In genomic region chr3:151976211-151977050, GRCh38 we compare ENCODE assay signal across 1 cellular context.
A peak's percentile ranks its signal among the peaks of the same experiment; 100 is the strongest.
TF ChIP-seq lines count a peak whose summit lies in the region.

No MANE protein-coding gene starts in this region.

TF ChIP-seq in HCT116, 20 proteins besides CTCF, POLR2A, EP300 and RAD21 (continued from another document):
- peak; percentile 96 for TF ChIP-seq SP1 (IDR thresholded peaks at IDR 0.05; ENCODE audit: low read depth)
- peak; percentile 88 for TF ChIP-seq CEBPB (IDR thresholded peaks at IDR 0.05; ENCODE audit: low read depth)
- no peak for TF ChIP-seq YY1 (IDR thresholded peaks at IDR 0.05; ENCODE audit: extremely low read depth, insufficient replicate concordance, low read depth, low read length)
- peak; percentile 98 for TF ChIP-seq CBX3 (IDR thresholded peaks at IDR 0.05; ENCODE audit: low read depth)
- peak; percentile 58; the same call in 1 of the 2 replicates for TF ChIP-seq POLR2AphosphoS5 (IDR thresholded peaks at IDR 0.05; ENCODE audit: low read depth, low read length)
